In the genomic region with DNA sequence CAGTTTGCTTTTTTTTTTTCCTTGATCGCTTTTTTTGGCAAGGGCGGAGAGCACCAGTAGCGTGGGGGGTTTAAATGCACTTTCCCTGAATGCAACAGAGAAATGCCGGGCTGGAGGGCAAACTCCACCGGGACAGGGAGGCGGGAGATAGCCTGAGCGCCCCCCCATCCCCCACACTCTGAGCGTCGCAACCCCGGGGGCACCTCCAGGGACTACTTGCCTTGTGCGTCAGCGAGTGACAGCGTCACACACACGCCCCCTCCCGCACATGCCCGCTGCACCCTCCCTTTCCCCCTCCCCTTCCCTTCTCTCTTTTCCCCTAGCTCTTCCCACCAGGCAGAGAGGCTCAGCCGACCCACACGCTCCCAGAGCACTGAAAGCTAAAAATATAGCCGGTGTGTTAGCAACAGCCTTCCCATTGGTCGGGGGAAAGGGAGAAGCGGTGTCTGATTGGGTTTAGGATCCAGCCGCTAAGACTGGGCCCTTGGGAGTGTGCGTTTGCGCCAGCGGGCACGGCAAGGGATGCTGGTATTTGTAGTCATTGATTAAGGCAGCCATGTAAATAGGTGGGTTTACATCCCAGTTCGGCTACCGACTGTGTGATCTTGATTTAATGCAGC, we compare ENCODE assay signal across 8 cellular contexts. TPM values are rescaled to one million over a fixed set of nuclear protein-coding genes. Genes with fewer than 3 reads are reported as not detected.
DNase-seq lines count a peak whose midpoint lies in the region; ATAC-seq, FAIRE-seq and TF ChIP-seq lines count a peak whose summit lies in the region.

No MANE protein-coding gene starts in this region.

- H3K4me3 ChIP-seq in cardiac fibroblast (replicated peaks in 1 of 2; ENCODE audit: low read depth in 2 of 2, low read length in 2 of 2) (peak overlapping the region; percentile 61 to 95), small intestine (ENCODE audit: low read depth in 1 of 2, low read length in 2 of 2) (peak overlapping the region; percentile 90 to 97)

- H3K27me3 ChIP-seq in small intestine (ENCODE audit: control insufficient read depth in 2 of 2, insufficient read depth in 2 of 2, low read length in 2 of 2) = no peaks in the 10 kb centered on the region

- ATAC-seq in GM18870 (IDR thresholded peaks at IDR 0.05; ENCODE audit: unreplicated experiment) (peak; percentile 50), HG03159 (IDR thresholded peaks at IDR 0.05; ENCODE audit: unreplicated experiment) (peak; percentile 41), WTC11 (peak; percentile 74)

- TF ChIP-seq CTCF in WTC11 (IDR thresholded peaks at IDR 0.05) (no peak), cardiac fibroblast (IDR thresholded peaks at IDR 0.05; ENCODE audit: low read depth, low read length) (no peak)

- peak; percentile 100 for FAIRE-seq in A204.1 (lab: Jason Lieb, UNC)
- peak; percentile 92 for FAIRE-seq in small intestine (lab: Jason Lieb, UNC)

- 0% methylated on average over 26 to 28 of the region's 28 CpGs for WGBS in small intestine, 3 donors

- no peaks in the 10 kb centered on the region for H3K9me3 Mint-ChIP-seq in WTC11

- peak overlapping the region; percentile 95 to 100 for H3K27ac ChIP-seq in small intestine (ENCODE audit: low read depth in 1 of 2, low read length in 1 of 2)

- peak overlapping the region; percentile 96 for H3K4me3 Mint-ChIP-seq in WTC11

- DNase-seq in NCI-H2227 treated with DMSO at 0.1 percent for 48 hours (lab: John Stamatoyannopoulos, UW) (peak; percentile 95), WTC11 (ENCODE audit: low spot score) (peak; percentile 94), cardiac fibroblast (ENCODE audit: low read depth in 2 of 2) (peak; percentile 99), iPS-NIHi7 (ENCODE audit: extremely low spot score) (peak; percentile 94), small intestine (peak; percentile 100)

- POLR2A ChIA-PET in WTC11 (lab: Charles Lee) = interaction anchor here (0.6 to 1.8 kb wide), 11 partner anchors 9 to 996 kb away, joined by 3 to 22 read pairs (median 5); partner anchors contain the start of genes ACO2, PHF5A and TEF

- no peaks in the 10 kb centered on the region for H3K36me3 ChIP-seq in small intestine (ENCODE audit: control insufficient read depth in 2 of 2, insufficient read depth in 2 of 2, low read length in 2 of 2)

- H3K36me3 Mint-ChIP-seq in WTC11 = peaks cover 15% of the 10 kb centered on the region

- no peaks in the 10 kb centered on the region for H3K27me3 Mint-ChIP-seq in WTC11 (ENCODE audit: low read depth)

- H3K27ac Mint-ChIP-seq in WTC11 = peak overlapping the region; percentile 99

- H3K4me1 ChIP-seq in small intestine (ENCODE audit: control insufficient read depth in 2 of 2, insufficient read depth in 1 of 2, low read depth in 1 of 2, low read length in 1 of 2) = no peaks in the 10 kb centered on the region

- peaks cover 13% of the 10 kb centered on the region for H3K4me1 Mint-ChIP-seq in WTC11

- CTCF ChIA-PET in WTC11 (lab: Charles Lee) = interaction anchor here (0.6 to 2.0 kb wide), 10 partner anchors 11 to 219 kb away, joined by 3 to 15 read pairs (median 4); partner anchors contain the start of genes ACO2, PHF5A and TEF

- no peaks in the 10 kb centered on the region for H3K9me3 ChIP-seq in small intestine (ENCODE audit: control insufficient read depth, low read depth)

TF ChIP-seq in WTC11, 78 proteins besides CTCF, POLR2A, EP300 and RAD21 (continues in another document):
- TF ChIP-seq FOXP1 (CRISPR knock-in tag; IDR thresholded peaks at IDR 0.05; ENCODE audit: borderline replicate concordance) (peak; percentile 32; the same call in 1 of the 2 replicates), ZNF532 (CRISPR knock-in tag; IDR thresholded peaks at IDR 0.05; ENCODE audit: borderline replicate concordance) (no peak), IRF1 (CRISPR knock-in tag; IDR thresholded peaks at IDR 0.05) (0 out of 2 replicates have a peak, but pooled peaks have one; percentile 43), PRRX2 (CRISPR knock-in tag; IDR thresholded peaks at IDR 0.05) (no peak), ZNF423 (CRISPR knock-in tag; IDR thresholded peaks at IDR 0.05) (no peak), NFE2L1 (CRISPR knock-in tag; IDR thresholded peaks at IDR 0.05) (peak; percentile 28; the same call in 1 of the 2 replicates), CREM (CRISPR knock-in tag; IDR thresholded peaks at IDR 0.05) (peak; percentile 77; the same call in 1 of the 2 replicates), TEAD4 (CRISPR knock-in tag; IDR thresholded peaks at IDR 0.05) (no peak), MYBL2 (CRISPR knock-in tag; IDR thresholded peaks at IDR 0.05) (0 out of 2 replicates have a peak, but pooled peaks have one; percentile 16), FOXK1 (CRISPR knock-in tag; IDR thresholded peaks at IDR 0.05) (peak; percentile 40; the same call in 1 of the 2 replicates), FOXP4 (CRISPR knock-in tag; IDR thresholded peaks at IDR 0.05) (no peak; the same call in 1 of the 2 replicates), ZNF317 (CRISPR knock-in tag; IDR thresholded peaks at IDR 0.05; ENCODE audit: borderline replicate concordance, low read depth) (peak; percentile 90), ZNF416 (CRISPR knock-in tag; IDR thresholded peaks at IDR 0.05) (no peak), ZNF121 (CRISPR knock-in tag; IDR thresholded peaks at IDR 0.05) (no peak), GABPB1 (CRISPR knock-in tag; IDR thresholded peaks at IDR 0.05) (peak; percentile 29; the same call in 1 of the 2 replicates)
- TF ChIP-seq, protein P1, sequence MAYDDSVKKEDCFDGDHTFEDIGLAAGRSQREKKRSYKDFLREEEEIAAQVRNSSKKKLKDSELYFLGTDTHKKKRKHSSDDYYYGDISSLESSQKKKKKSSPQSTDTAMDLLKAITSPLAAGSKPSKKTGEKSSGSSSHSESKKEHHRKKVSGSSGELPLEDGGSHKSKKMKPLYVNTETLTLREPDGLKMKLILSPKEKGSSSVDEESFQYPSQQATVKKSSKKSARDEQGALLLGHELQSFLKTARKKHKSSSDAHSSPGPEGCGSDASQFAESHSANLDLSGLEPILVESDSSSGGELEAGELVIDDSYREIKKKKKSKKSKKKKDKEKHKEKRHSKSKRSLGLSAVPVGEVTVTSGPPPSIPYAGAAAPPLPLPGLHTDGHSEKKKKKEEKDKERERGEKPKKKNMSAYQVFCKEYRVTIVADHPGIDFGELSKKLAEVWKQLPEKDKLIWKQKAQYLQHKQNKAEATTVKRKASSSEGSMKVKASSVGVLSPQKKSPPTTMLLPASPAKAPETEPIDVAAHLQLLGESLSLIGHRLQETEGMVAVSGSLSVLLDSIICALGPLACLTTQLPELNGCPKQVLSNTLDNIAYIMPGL (CRISPR knock-in tag; IDR thresholded peaks at IDR 0.05) = no peak

RNA-seq across cellular contexts. Expression of gene TOB2, which starts 1.7 kb away (rescaled TPM):
- total RNA-seq in WTC11 (2021) = 46.6 to 52.2 TPM (median 49.4 TPM) in 3 replicates
- polyA plus RNA-seq in small intestine = 10 to 100 TPM; 15.1 to 29.8 (median 23.3) TPM

RNA-seq across cellular contexts. Expression of gene PHF5A, which starts 20.2 kb away (rescaled TPM):
- total RNA-seq in WTC11 (2021) = 93.1 to 99.6 TPM (median 97.9 TPM) in 3 replicates
- 10 to 100 TPM; 53.0 to 62.7 (median 57.6) TPM for polyA plus RNA-seq in small intestine

RNA-seq across cellular contexts. Expression of gene ACO2, which starts 20.6 kb away (rescaled TPM):
- 98.3 to 104 TPM (median 99.3 TPM) in 3 replicates for total RNA-seq in WTC11 (2021)
- polyA plus RNA-seq in small intestine = 100 to 1,000 TPM; 126 to 294 (median 216) TPM

Comparison
In these comparisons a context has a peak if more than half of its experiments do, and no peak if none do; other contexts are left out.
1. Peak in every context shown above with its lines: DNase-seq, ATAC-seq, H3K4me3 ChIP-seq and H3K27ac ChIP-seq.